18 cellular contexts compared by ENCODE assay signal in genomic region chr12:105803292-105803691, GRCh38.
"Had no signal": no experiment of that assay in that cellular context is flagged by ENCODE, and none has a peak within 500 bp of the region (broad histone marks: within the 10 kb centered on the region; RNA-seq: fewer than 3 reads in every experiment).

No MANE protein-coding gene starts in this region.

- ATAC-seq: activated CD8-positive, alpha-beta memory T cell treated with anti-CD3 and anti-CD28 coated beads, Interleukin-2, amount 10 ng/mL, durations not matched to agents 7 days and 5 days; mucosa of descending colon; naive thymus-derived CD8-positive, alpha-beta T cell; right cardiac atrium; stimulated activated memory B cell treated with anti-CD40 and anti-IgM and Interleukin-4, amounts not matched to agents 10 μg/mL and 1 μg/mL and 100 μg/mL, for 72 hours had no signal

- DNase-seq: activated CD4-positive, alpha-beta T cell treated with anti-CD3 and anti-CD28 coated beads, Interleukin-2, amount 50 U/mL, for 4 hours; activated CD8-positive, alpha-beta memory T cell treated with anti-CD3 and anti-CD28 coated beads, Interleukin-2, amount 10 ng/mL, durations not matched to agents 7 days and 5 days; activated effector memory CD4-positive, alpha-beta T cell treated with Interleukin-2 at 50 U/mL for 16 hours; activated naive CD8-positive, alpha-beta T cell treated with anti-CD3 and anti-CD28 coated beads, Interleukin-2, amount 10 ng/mL, durations not matched to agents 7 days and 5 days; activated T-cell treated with anti-CD3 and anti-CD28 coated beads, Interleukin-2, amount 50 U/mL, for 24 hours; central memory CD4-positive, alpha-beta T cell; cortex of kidney; effector CD8-positive, alpha-beta T cell; kidney glomerular epithelial cell; mucosa of descending colon; naive thymus-derived CD8-positive, alpha-beta T cell; posterior cingulate gyrus; right cardiac atrium; spleen; stimulated activated CD4-positive, alpha-beta T cell treated with anti-CD3 and anti-CD28 coated beads, Interleukin-1b, Interleukin-23, amount 100 ng/mL, for 48 hours; T-helper 2 cell; tibial artery had no signal
